30 cellular contexts compared by ENCODE assay signal in genomic region chr1:30034105-30034626, GRCh38.
"Had no signal": no experiment of that assay in that cellular context is flagged by ENCODE, and none has a peak within 500 bp of the region (broad histone marks: within the 10 kb centered on the region; RNA-seq: fewer than 3 reads in every experiment).

No MANE protein-coding gene starts in this region.

- H3K36me3 Mint-ChIP-seq: activated naive CD4-positive, alpha-beta T cell treated with anti-CD3 and anti-CD28 coated beads, Interleukin-2, amount 50 U/mL, for 72 hours had no signal

- DNase-seq: activated CD4-positive, alpha-beta T cell treated with anti-CD3 and anti-CD28 coated beads for 1 hour; activated CD4-positive, alpha-beta T cell treated with anti-CD3 and anti-CD28 coated beads for 48 hours; activated CD4-positive, alpha-beta T cell treated with anti-CD3 and anti-CD28 coated beads, Interleukin-2, amount 50 U/mL, for 4 hours; activated CD4-positive, CD25-positive, alpha-beta regulatory T cell; activated CD8-positive, alpha-beta T cell treated with anti-CD3 and anti-CD28 coated beads for 36 hours; activated gamma-delta T cell treated with Interleukin-2 at 50 U/mL for 16 hours; activated naive CD4-positive, alpha-beta T cell treated with anti-CD3 and anti-CD28 coated beads for 36 hours; activated T-cell treated with anti-CD3 and anti-CD28 coated beads for 4 hours; activated T-cell treated with anti-CD3 and anti-CD28 coated beads, Interleukin-2, amount 50 U/mL, for 4 hours; body of pancreas; Kasumi-1; KG1; NCI-H1048; NCI-H1436; NCI-H1930; NCI-H2081 treated with DMSO at 0.1 percent for 48 hours; NCI-H524 treated with DMSO at 0.1 percent for 48 hours; RPMI8226; SIG-M5; SW 1271; T1000 had no signal

- H3K4me1 ChIP-seq: adrenal gland, body of pancreas, breast epithelium, Peyer's patch had no signal

- H3K9me3 Mint-ChIP-seq: activated T-helper 1 cell treated with anti-CD3 and anti-CD28 coated beads, Interleukin-12 subunit alpha, Interleukin-12 subunit beta, Interleukin-2, Interleukin-4 antibody, amounts not matched to agents 30 ng/mL and 10 ng/mL and 1 ng/mL, durations not matched to agents 14 hours and 24 hours and 36 hours had no signal

- H3K9me3 ChIP-seq: adrenal gland, body of pancreas, breast epithelium had no signal

- FAIRE-seq: astrocyte had no signal

- H3K36me3 ChIP-seq: adrenal gland, breast epithelium, MG63, Peyer's patch, WERI-Rb-1 had no signal

- H3K27ac Mint-ChIP-seq: activated CD8-positive, alpha-beta T cell treated with anti-CD3 and anti-CD28 coated beads for 36 hours; activated naive CD4-positive, alpha-beta T cell treated with anti-CD3 and anti-CD28 coated beads for 36 hours; activated naive CD4-positive, alpha-beta T cell treated with anti-CD3 and anti-CD28 coated beads, Interleukin-2, amount 50 U/mL, for 72 hours; activated T-helper 1 cell treated with anti-CD3 and anti-CD28 coated beads, Interleukin-12 subunit alpha, Interleukin-12 subunit beta, Interleukin-2, Interleukin-4 antibody, amounts not matched to agents 30 ng/mL and 10 ng/mL and 1 ng/mL, durations not matched to agents 14 hours and 24 hours and 36 hours had no signal

- H3K4me3 Mint-ChIP-seq: activated CD8-positive, alpha-beta T cell treated with anti-CD3 and anti-CD28 coated beads for 36 hours; activated naive CD4-positive, alpha-beta T cell treated with anti-CD3 and anti-CD28 coated beads for 36 hours; activated T-cell treated with anti-CD3 and anti-CD28 coated beads, Interleukin-2, amount 50 U/mL, for 4 hours; activated T-helper 1 cell treated with anti-CD3 and anti-CD28 coated beads, Interleukin-12 subunit alpha, Interleukin-12 subunit beta, Interleukin-2, Interleukin-4 antibody, amounts not matched to agents 30 ng/mL and 10 ng/mL and 1 ng/mL, durations not matched to agents 14 hours and 24 hours and 36 hours had no signal

- H3K27ac ChIP-seq: adrenal gland, body of pancreas, breast epithelium, Peyer's patch, WERI-Rb-1 had no signal

- ATAC-seq: activated CD8-positive, alpha-beta T cell treated with anti-CD3 and anti-CD28 coated beads for 36 hours; activated naive CD4-positive, alpha-beta T cell treated with anti-CD3 and anti-CD28 coated beads, Interleukin-2, amount 50 U/mL, for 72 hours; activated T-cell treated with anti-CD3 and anti-CD28 coated beads, Interleukin-2, amount 50 U/mL, for 4 hours; body of pancreas; SK-N-SH treated with all-trans-retinoic acid at 6 μM for 48 hours had no signal

- H3K4me3 ChIP-seq: adrenal gland, body of pancreas, breast epithelium, MG63, Peyer's patch had no signal

- H3K27me3 ChIP-seq: adrenal gland, body of pancreas, Peyer's patch had no signal
